In genomic region chr7:92709150-92709549, GRCh38 we compare ENCODE assay signal across 15 cellular contexts.
DNase-seq lines count a peak whose midpoint lies in the region; ATAC-seq and TF ChIP-seq lines count a peak whose summit lies in the region.
"Had no signal": no experiment of that assay in that cellular context is flagged by ENCODE, and none has a peak within 500 bp of the region (broad histone marks: within the 10 kb centered on the region; RNA-seq: fewer than 3 reads in every experiment).

No MANE protein-coding gene starts in this region.

- no peaks in the 10 kb centered on the region; the same call in none of the 2 replicates for H3K4me1 ChIP-seq in Caco-2

- H3K27me3 Mint-ChIP-seq in activated CD4-positive, alpha-beta T cell treated with anti-CD3 and anti-CD28 coated beads, Interleukin-2, amount 10 ng/mL, durations not matched to agents 7 days and 5 days, result no peaks in the 10 kb centered on the region
- H3K27me3 Mint-ChIP-seq in Caco-2 (ENCODE audit: insufficient read depth, unreplicated experiment) (no peaks in the 10 kb centered on the region), T-helper 17 cell (no peaks in the 10 kb centered on the region), endothelial cell (ENCODE audit: unreplicated experiment) (peaks cover 2% of the 10 kb centered on the region)

- CTCF ChIA-PET in activated CD4-positive, alpha-beta T cell treated with anti-CD3 and anti-CD28 coated beads, Interleukin-2, amount 10 ng/mL, durations not matched to agents 7 days and 5 days (lab: Charles Lee), result interaction anchor here (1.1 to 1.2 kb wide), 2 partner anchors 11 to 124 kb away, joined by 3 read pairs; no protein-coding TSS in a partner anchor
- CTCF ChIA-PET in Caco-2 (lab: Charles Lee), result no interaction called here

- intact Hi-C loops in Caco-2 (cut with micrococcal nuclease; ENCODE audit: unreplicated experiment), result no loop called here

- in situ Hi-C loops in brain microvascular endothelial cell (cut with HindIII; ENCODE audit: low pct_ligation_motif_present, low sequenced_read_pairs), result no loop called here

- H3K36me3 ChIP-seq in Caco-2 (ENCODE audit: control insufficient read depth, insufficient read depth, low read length) (no peaks in the 10 kb centered on the region), brain microvascular endothelial cell (replicated peaks) (peaks cover 9% of the 10 kb centered on the region)
- H3K36me3 ChIP-seq: sigmoid colon, transverse colon had no signal

- peaks cover 28% of the 10 kb centered on the region for H3K4me1 Mint-ChIP-seq in activated CD4-positive, alpha-beta T cell treated with anti-CD3 and anti-CD28 coated beads, Interleukin-2, amount 10 ng/mL, durations not matched to agents 7 days and 5 days
- H3K4me1 Mint-ChIP-seq in Caco-2 (ENCODE audit: low read depth, unreplicated experiment) (peaks cover 28% of the 10 kb centered on the region), T-helper 17 cell (peaks cover 25% of the 10 kb centered on the region), endothelial cell (ENCODE audit: unreplicated experiment) (peaks cover 5% of the 10 kb centered on the region)
- H3K4me1 Mint-ChIP-seq: nephron progenitor cell had no signal

- TF ChIP-seq CTCF in Caco-2 (IDR thresholded peaks at IDR 0.05; ENCODE audit: insufficient read depth in 1 of 2, low read depth in 1 of 2, low read length in 1 of 2, severe bottlenecking in 1 of 2, unreplicated experiment in 1 of 2) (no peak), endothelial cell (IDR thresholded peaks at IDR 0.05; ENCODE audit: unreplicated experiment) (no peak), brain microvascular endothelial cell (IDR thresholded peaks at IDR 0.05; ENCODE audit: low read depth, low read length, missing control alignments) (no peak)

- peaks cover 45% of the 10 kb centered on the region for H3K36me3 Mint-ChIP-seq in activated CD4-positive, alpha-beta T cell treated with anti-CD3 and anti-CD28 coated beads, Interleukin-2, amount 10 ng/mL, durations not matched to agents 7 days and 5 days (ENCODE audit: low read depth)
- H3K36me3 Mint-ChIP-seq in Caco-2 (ENCODE audit: insufficient read depth, unreplicated experiment) (peaks cover 66% of the 10 kb centered on the region), T-helper 17 cell (ENCODE audit: low read depth) (peaks cover 6% of the 10 kb centered on the region), endothelial cell (ENCODE audit: low read depth, unreplicated experiment) (peaks cover 7% of the 10 kb centered on the region)

- H3K27me3 ChIP-seq in Caco-2 (replicated peaks; ENCODE audit: control insufficient read depth, insufficient read depth, low read length) (no peaks in the 10 kb centered on the region), brain microvascular endothelial cell (replicated peaks) (no peaks in the 10 kb centered on the region)
- H3K27me3 ChIP-seq: sigmoid colon, transverse colon had no signal

- H3K9me3 Mint-ChIP-seq in activated CD4-positive, alpha-beta T cell treated with anti-CD3 and anti-CD28 coated beads, Interleukin-2, amount 10 ng/mL, durations not matched to agents 7 days and 5 days, result peaks cover 2% of the 10 kb centered on the region
- H3K9me3 Mint-ChIP-seq in Caco-2 (ENCODE audit: unreplicated experiment), result peaks cover 2% of the 10 kb centered on the region
- H3K9me3 Mint-ChIP-seq in endothelial cell (ENCODE audit: unreplicated experiment), result no peaks in the 10 kb centered on the region

- POLR2A ChIA-PET in activated CD4-positive, alpha-beta T cell treated with anti-CD3 and anti-CD28 coated beads, Interleukin-2, amount 10 ng/mL, durations not matched to agents 7 days and 5 days (lab: Charles Lee), result no interaction called here
- POLR2A ChIA-PET in Caco-2 (lab: Charles Lee), result no interaction called here

- no peak overlapping the region for H3K4me3 Mint-ChIP-seq in activated CD4-positive, alpha-beta T cell treated with anti-CD3 and anti-CD28 coated beads, Interleukin-2, amount 10 ng/mL, durations not matched to agents 7 days and 5 days
- H3K4me3 Mint-ChIP-seq in Caco-2 (ENCODE audit: unreplicated experiment) (peak overlapping the region; percentile 18), T-helper 17 cell (no peak overlapping the region), endothelial cell (ENCODE audit: unreplicated experiment) (no peak overlapping the region)
- H3K4me3 Mint-ChIP-seq: nephron progenitor cell had no signal

- peak overlapping the region; percentile 9 for H3K27ac Mint-ChIP-seq in activated CD4-positive, alpha-beta T cell treated with anti-CD3 and anti-CD28 coated beads, Interleukin-2, amount 10 ng/mL, durations not matched to agents 7 days and 5 days
- H3K27ac Mint-ChIP-seq in Caco-2 (ENCODE audit: unreplicated experiment) (peak overlapping the region; percentile 83), T-helper 17 cell (peak overlapping the region; percentile 84), endothelial cell (ENCODE audit: unreplicated experiment) (peak overlapping the region; percentile 34)
- H3K27ac Mint-ChIP-seq: nephron progenitor cell had no signal

- H3K4me3 ChIP-seq in Caco-2 (ENCODE audit: low read depth, low read length), result no peak overlapping the region
- no peak overlapping the region for H3K4me3 ChIP-seq in brain microvascular endothelial cell (ENCODE audit: low read depth, low read length)
- H3K4me3 ChIP-seq: sigmoid colon, transverse colon had no signal

- no peak overlapping the region for H3K27ac ChIP-seq in brain microvascular endothelial cell
- H3K27ac ChIP-seq: sigmoid colon, transverse colon had no signal

- DNase-seq in activated CD4-positive, alpha-beta T cell treated with anti-CD3 and anti-CD28 coated beads, Interleukin-2, amount 10 ng/mL, durations not matched to agents 7 days and 5 days, result no peak
- DNase-seq in activated CD4-positive, alpha-beta T cell treated with anti-CD3 and anti-CD28 coated beads, Interleukin-2, amount 50 U/mL, for 4 hours, result no peak
- DNase-seq in Caco-2 (no peak), T-helper 17 cell (no peak), endothelial cell (ENCODE audit: low spot score) (no peak), brain microvascular endothelial cell (no peak)
- DNase-seq: activated CD8-positive, alpha-beta memory T cell treated with anti-CD3 and anti-CD28 coated beads, Interleukin-2, amount 50 U/mL, for 48 hours; cerebellar nuclear complex; DMS79 treated with DMSO at 0.1 percent for 48 hours; NCI-H1694 treated with DMSO at 0.1 percent for 48 hours; nephron progenitor cell; sigmoid colon; transverse colon had no signal

- ATAC-seq in T-helper 17 cell (no peak), HG02852 (IDR thresholded peaks at IDR 0.05; ENCODE audit: unreplicated experiment) (no peak), GM18873 (IDR thresholded peaks at IDR 0.05; ENCODE audit: low FRiP score, unreplicated experiment) (no peak)

- no TSS peak for BruUV-seq in Caco-2 (replicated peaks; lab: Mats Ljungman, UMichigan)

- H3K9me3 ChIP-seq in Caco-2, result peaks cover 5% of the 10 kb centered on the region
- no peaks in the 10 kb centered on the region for H3K9me3 ChIP-seq in T-helper 17 cell (ENCODE audit: control insufficient read depth, low read length, poor library complexity, severe bottlenecking)
- H3K9me3 ChIP-seq: sigmoid colon, transverse colon had no signal

Comparison
In these comparisons a context has a peak if more than half of its experiments do, and no peak if none do; other contexts are left out.
1. H3K27ac Mint-ChIP-seq: peak in every context shown above with its lines; median percentile 84 in T-helper 17 cell; 83 in Caco-2; 34 in endothelial cell; 9 in activated CD4-positive, alpha-beta T cell treated with anti-CD3 and anti-CD28 coated beads, Interleukin-2, amount 10 ng/mL, durations not matched to agents 7 days and 5 days.